Comparison of ENCODE assay signal across 2 cellular contexts in genomic region chr3:33246786-33247185, GRCh38.
A peak's percentile ranks its signal among the peaks of the same experiment; 100 is the strongest.
TF ChIP-seq lines count a peak whose summit lies in the region.

No MANE protein-coding gene starts in this region.

TF ChIP-seq in HEK293, 187 proteins besides CTCF, POLR2A, EP300 and RAD21:
- no peak for TF ChIP-seq ZNF26 (tag by site-specific recombination; IDR thresholded peaks at IDR 0.05)
- peak; percentile 93 for TF ChIP-seq ZNF366 (tag by site-specific recombination; conservative IDR thresholded peaks at IDR 0.05)
- TF ChIP-seq KLF16 (tag by site-specific recombination; IDR thresholded peaks at IDR 0.05), result no peak
- no peak for TF ChIP-seq PATZ1 (tag by site-specific recombination; IDR thresholded peaks at IDR 0.05)
- no peak for TF ChIP-seq ZNF510 (tag by site-specific recombination; IDR thresholded peaks at IDR 0.05; ENCODE audit: insufficient replicate concordance)
- TF ChIP-seq, protein P1, sequence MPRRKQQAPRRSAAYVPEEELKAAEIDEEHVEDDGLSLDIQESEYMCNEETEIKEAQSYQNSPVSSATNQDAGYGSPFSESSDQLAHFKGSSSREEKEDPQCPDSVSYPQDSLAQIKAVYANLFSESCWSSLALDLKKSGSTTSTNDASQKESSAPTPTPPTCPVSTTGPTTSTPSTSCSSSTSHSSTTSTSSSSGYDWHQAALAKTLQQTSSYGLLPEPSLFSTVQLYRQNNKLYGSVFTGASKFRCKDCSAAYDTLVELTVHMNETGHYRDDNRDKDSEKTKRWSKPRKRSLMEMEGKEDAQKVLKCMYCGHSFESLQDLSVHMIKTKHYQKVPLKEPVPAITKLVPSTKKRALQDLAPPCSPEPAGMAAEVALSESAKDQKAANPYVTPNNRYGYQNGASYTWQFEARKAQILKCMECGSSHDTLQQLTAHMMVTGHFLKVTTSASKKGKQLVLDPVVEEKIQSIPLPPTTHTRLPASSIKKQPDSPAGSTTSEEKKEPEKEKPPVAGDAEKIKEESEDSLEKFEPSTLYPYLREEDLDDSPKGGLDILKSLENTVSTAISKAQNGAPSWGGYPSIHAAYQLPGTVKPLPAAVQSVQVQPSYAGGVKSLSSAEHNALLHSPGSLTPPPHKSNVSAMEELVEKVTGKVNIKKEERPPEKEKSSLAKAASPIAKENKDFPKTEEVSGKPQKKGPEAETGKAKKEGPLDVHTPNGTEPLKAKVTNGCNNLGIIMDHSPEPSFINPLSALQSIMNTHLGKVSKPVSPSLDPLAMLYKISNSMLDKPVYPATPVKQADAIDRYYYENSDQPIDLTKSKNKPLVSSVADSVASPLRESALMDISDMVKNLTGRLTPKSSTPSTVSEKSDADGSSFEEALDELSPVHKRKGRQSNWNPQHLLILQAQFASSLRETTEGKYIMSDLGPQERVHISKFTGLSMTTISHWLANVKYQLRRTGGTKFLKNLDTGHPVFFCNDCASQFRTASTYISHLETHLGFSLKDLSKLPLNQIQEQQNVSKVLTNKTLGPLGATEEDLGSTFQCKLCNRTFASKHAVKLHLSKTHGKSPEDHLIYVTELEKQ (tag by site-specific recombination; IDR thresholded peaks at IDR 0.05; ENCODE audit: borderline replicate concordance), result no peak
- peak; percentile 70 for TF ChIP-seq PRDM1 (tag by site-specific recombination; IDR thresholded peaks at IDR 0.05)
- TF ChIP-seq ZNF530 (tag by site-specific recombination; IDR thresholded peaks at IDR 0.05; ENCODE audit: low read depth), result no peak

TF ChIP-seq in K562, 482 proteins besides CTCF, POLR2A, EP300 and RAD21:
- peak; percentile 71 for TF ChIP-seq ZBTB2 (IDR thresholded peaks at IDR 0.05)
- TF ChIP-seq, protein P2, sequence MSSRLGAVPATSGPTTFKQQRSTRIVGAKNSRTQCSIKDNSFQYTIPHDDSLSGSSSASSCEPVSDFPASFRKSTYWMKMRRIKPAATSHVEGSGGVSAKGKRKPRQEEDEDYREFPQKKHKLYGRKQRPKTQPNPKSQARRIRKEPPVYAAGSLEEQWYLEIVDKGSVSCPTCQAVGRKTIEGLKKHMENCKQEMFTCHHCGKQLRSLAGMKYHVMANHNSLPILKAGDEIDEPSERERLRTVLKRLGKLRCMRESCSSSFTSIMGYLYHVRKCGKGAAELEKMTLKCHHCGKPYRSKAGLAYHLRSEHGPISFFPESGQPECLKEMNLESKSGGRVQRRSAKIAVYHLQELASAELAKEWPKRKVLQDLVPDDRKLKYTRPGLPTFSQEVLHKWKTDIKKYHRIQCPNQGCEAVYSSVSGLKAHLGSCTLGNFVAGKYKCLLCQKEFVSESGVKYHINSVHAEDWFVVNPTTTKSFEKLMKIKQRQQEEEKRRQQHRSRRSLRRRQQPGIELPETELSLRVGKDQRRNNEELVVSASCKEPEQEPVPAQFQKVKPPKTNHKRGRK (tag; IDR thresholded peaks at IDR 0.05), result peak; percentile 97
- TF ChIP-seq CHCHD3 (CRISPR knock-in tag; IDR thresholded peaks at IDR 0.05), result no peak
- TF ChIP-seq ZBTB5 (IDR thresholded peaks at IDR 0.05), result 0 out of 2 replicates have a peak, but pooled peaks have one; percentile 26
- 0 out of 2 replicates have a peak, but pooled peaks have one; percentile 22 for TF ChIP-seq MYBL2 (IDR thresholded peaks at IDR 0.05; ENCODE audit: low read depth)
- no peak for TF ChIP-seq MYBL2 (CRISPR knock-in tag; IDR thresholded peaks at IDR 0.05; ENCODE audit: borderline replicate concordance)
- peak; percentile 58; the same call in 1 of the 2 replicates for TF ChIP-seq MTA1 (IDR thresholded peaks at IDR 0.05; ENCODE audit: borderline replicate concordance)
- TF ChIP-seq MBD1 (CRISPR knock-in tag; IDR thresholded peaks at IDR 0.05), result no peak
- no peak for TF ChIP-seq TBP (optimal IDR thresholded peaks at IDR 0.05; ENCODE audit: low read depth, low read length)
